15 cellular contexts compared by ENCODE assay signal in the genomic region with DNA sequence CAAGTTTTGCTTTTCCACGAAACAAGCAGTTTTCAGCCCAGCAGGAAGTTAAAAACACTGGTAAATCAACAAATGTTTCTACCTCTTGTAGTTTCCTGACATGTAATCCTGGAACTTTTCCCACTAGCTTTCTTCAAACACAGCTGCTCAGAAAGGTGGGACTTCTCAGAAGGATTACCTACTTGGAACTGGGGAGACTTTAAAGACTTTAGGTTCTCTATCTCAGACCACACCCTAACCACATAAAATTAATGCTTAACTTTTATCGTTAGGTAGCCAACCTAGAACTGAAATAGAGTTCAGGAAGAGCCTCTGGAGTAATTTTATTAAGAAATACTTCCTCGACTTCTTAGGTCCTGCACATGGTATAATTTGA. TPM values are rescaled to one million over a fixed set of nuclear protein-coding genes. Genes with fewer than 3 reads are reported as not detected.
DNase-seq lines count a peak whose midpoint lies in the region; ATAC-seq and TF ChIP-seq lines count a peak whose summit lies in the region.
"Had no signal": no experiment of that assay in that cellular context is flagged by ENCODE, and none has a peak within 500 bp of the region (broad histone marks: within the 10 kb centered on the region; RNA-seq: fewer than 3 reads in every experiment).

A gene (minus strand): TSS at position 190 of the 376 bp plus-strand sequence. CDS start 206 bp downstream, outside the sequence.

- H3K27me3 ChIP-seq in duodenal mucosa (ENCODE audit: control insufficient read depth in 1 of 2, insufficient read depth in 2 of 2, low read length in 2 of 2) (no peaks in the 10 kb centered on the region), mucosa of stomach (ENCODE audit: control insufficient read depth, insufficient read depth, low read length) (no peaks in the 10 kb centered on the region), gastrocnemius medialis (no peaks in the 10 kb centered on the region)
- H3K27me3 ChIP-seq: thyroid gland had no signal

- H3K4me3 ChIP-seq in duodenal mucosa (ENCODE audit: low read depth in 1 of 2, low read length in 2 of 2) (peak within 1 kb of the TSS; percentile 79 to 82), mucosa of stomach (ENCODE audit: low read length) (peak within 1 kb of the TSS; percentile 21), gastrocnemius medialis (no peak within 1 kb of the TSS)
- H3K4me3 ChIP-seq: thyroid gland had no signal

- H3K9me3 Mint-ChIP-seq in Calu3 (ENCODE audit: low read depth, unreplicated experiment): no peaks in the 10 kb centered on the region

- TF ChIP-seq POLR2A in gastrocnemius medialis (IDR thresholded peaks at IDR 0.05): no peak

- H3K4me1 Mint-ChIP-seq in Calu3 (ENCODE audit: low read depth, unreplicated experiment): peaks cover 20% of the 10 kb centered on the region

- H3K4me3 Mint-ChIP-seq in Calu3 (ENCODE audit: low read depth, unreplicated experiment): peak within 1 kb of the TSS; percentile 77

- DNase-seq in Calu3 (peak; percentile 14), gastrocnemius medialis (no peak), Right ventricle myocardium superior (no peak)
- DNase-seq in stimulated activated naive CD4-positive, alpha-beta T cell treated with Interleukin-2 at 50 U/mL for 16 hours (lab: John Stamatoyannopoulos, UW): no peak
- DNase-seq: activated CD4-positive, alpha-beta T cell treated with anti-CD3 and anti-CD28 coated beads, Interleukin-2, amount 50 U/mL, for 1 hour; DMS 273 treated with DMSO at 0.1 percent for 48 hours; GF-D8; IMR-90; NCI-H187 treated with DMSO at 0.1 percent for 48 hours; NCI-H446; SIG-M5; thyroid gland had no signal

- TF ChIP-seq CTCF in Calu3 (IDR thresholded peaks at IDR 0.05; ENCODE audit: unreplicated experiment) (no peak), gastrocnemius medialis (IDR thresholded peaks at IDR 0.05 in 4 of 5, conservative IDR thresholded peaks at IDR 0.05 in 1 of 5) (no peak)

- H3K36me3 ChIP-seq in duodenal mucosa (ENCODE audit: control insufficient read depth in 1 of 2, insufficient read depth in 2 of 2, low read length in 2 of 2): no peaks in the 10 kb centered on the region
- no peaks in the 10 kb centered on the region for H3K36me3 ChIP-seq in mucosa of stomach (ENCODE audit: control insufficient read depth, insufficient read depth, low read length)
- no peaks in the 10 kb centered on the region for H3K36me3 ChIP-seq in gastrocnemius medialis
- H3K36me3 ChIP-seq: thyroid gland had no signal

- BruUV-seq in Calu3 (replicated peaks; lab: Mats Ljungman, UMichigan): no TSS peak

- peak within 1 kb of the TSS; percentile 69 for H3K27ac ChIP-seq in duodenal mucosa (ENCODE audit: low read depth, low read length)
- H3K27ac ChIP-seq in gastrocnemius medialis: no peak within 1 kb of the TSS
- H3K27ac ChIP-seq: thyroid gland had no signal

- H3K27ac Mint-ChIP-seq in Calu3 (ENCODE audit: unreplicated experiment): peak within 1 kb of the TSS; percentile 87

- CTCF ChIA-PET in Calu3 (lab: Charles Lee): interaction anchor here (1.2 to 1.6 kb wide), 2 partner anchors 17 to 52 kb away, joined by 3 to 4 read pairs; a partner anchor contains a TSS

- no peaks in the 10 kb centered on the region for H3K9me3 ChIP-seq in duodenal mucosa (ENCODE audit: control insufficient read depth in 1 of 2, low read length in 2 of 2)
- no peaks in the 10 kb centered on the region for H3K9me3 ChIP-seq in mucosa of stomach (ENCODE audit: control insufficient read depth, low read length)
- H3K9me3 ChIP-seq in gastrocnemius medialis: no peaks in the 10 kb centered on the region
- H3K9me3 ChIP-seq: thyroid gland had no signal

- in situ Hi-C loops in gastrocnemius medialis (cut with MboI; ENCODE audit: low sequenced_read_pairs in 4 of 4): no loop called here

- intact Hi-C loops in Calu3 (cut with micrococcal nuclease; ENCODE audit: unreplicated experiment): loop anchor here (1.0 to 5.0 kb wide), 2 partner anchors 41 to 50 kb away; no protein-coding TSS in a partner anchor
- intact Hi-C loops in gastrocnemius medialis (cut with DNase I; ENCODE audit: low total_unique reads): no loop called here
- intact Hi-C loops in Right ventricle myocardium superior (cut with DNase I): no loop called here

- H3K4me1 ChIP-seq in duodenal mucosa (ENCODE audit: control insufficient read depth in 1 of 2, insufficient read depth in 2 of 2, low read length in 2 of 2) (peaks cover 12% of the 10 kb centered on the region in 2 donors), mucosa of stomach (ENCODE audit: control insufficient read depth, insufficient read depth, low read length) (peaks cover 19% of the 10 kb centered on the region), gastrocnemius medialis (no peaks in the 10 kb centered on the region)

- peak within 1 kb of the TSS; percentile 45 to 77 for H3K9ac ChIP-seq in duodenal mucosa (ENCODE audit: low read depth in 1 of 2, low read length in 2 of 2)
- H3K9ac ChIP-seq in mucosa of stomach (ENCODE audit: low read length): peak within 1 kb of the TSS; percentile 67

- H3K36me3 Mint-ChIP-seq in Calu3 (ENCODE audit: insufficient read depth, unreplicated experiment): peaks cover 14% of the 10 kb centered on the region

- no peaks in the 10 kb centered on the region for H3K27me3 Mint-ChIP-seq in Calu3 (ENCODE audit: unreplicated experiment)

- ATAC-seq in HG03175 (IDR thresholded peaks at IDR 0.05; ENCODE audit: unreplicated experiment) (peak; percentile 59), gastrocnemius medialis (no peak), Right ventricle myocardium superior (ENCODE audit: poor library complexity) (no peak)

RNA-seq across cellular contexts. Expression of the gene that starts here (rescaled TPM):
- total RNA-seq in Calu3 (2022) (13.0 and 16.8 TPM in 2 replicates), gastrocnemius medialis (under 1 TPM in 1 of 4 donors, not detected in 3; 0.32 TPM), Right ventricle myocardium superior (not detected)

Comparison
In these comparisons a context has a peak if more than half of its experiments do, and no peak if none do; other contexts are left out.
1. RNA of the gene that starts here (total RNA-seq): 13.0 to 16.8 TPM in Calu3; 0.32 TPM in gastrocnemius medialis and not detected in Right ventricle myocardium superior (single experiment); every median in the first group is over 10 times any median in the second.
2. H3K4me3 ChIP-seq: peak in duodenal mucosa (2 of 2) and mucosa of stomach (single experiment); none in gastrocnemius medialis (0 of 4).